In the genomic region with DNA sequence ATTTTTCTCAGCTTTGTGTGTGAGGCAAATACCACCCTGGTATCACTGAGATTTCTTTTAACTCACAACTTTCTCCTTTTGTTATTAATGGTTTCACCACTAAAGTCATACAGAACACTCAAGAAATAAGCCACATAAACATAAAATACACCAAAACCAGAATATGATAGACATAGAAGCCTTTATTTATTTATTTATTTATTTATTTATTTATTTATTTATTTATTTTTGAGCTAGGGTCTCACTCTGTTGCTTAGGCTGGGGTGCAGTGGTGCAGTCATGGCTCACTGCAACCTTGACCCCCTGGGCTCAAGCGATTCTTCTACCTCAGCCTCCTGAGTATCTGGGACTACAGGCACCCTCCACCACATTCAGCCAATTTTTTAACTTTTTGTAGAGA, we compare ENCODE assay signal across 34 cellular contexts.
"Had no signal": no experiment of that assay in that cellular context is flagged by ENCODE, and none has a peak within 500 bp of the region (broad histone marks: within the 10 kb centered on the region; RNA-seq: fewer than 3 reads in every experiment).

No MANE protein-coding gene starts in this region.

- H3K4me3 ChIP-seq: MG63 had no signal

- H3K9me3 ChIP-seq: MG63 had no signal

- H3K36me3 ChIP-seq: MG63 had no signal

- DNase-seq: Karpas-422, Kasumi-1, MG63, MM.1S, MV-4-11, NCI-H1048, NCI-H1092, NCI-H1092 treated with DMSO at 0.1 percent for 48 hours, NCI-H1105, NCI-H1105 treated with DMSO at 0.1 percent for 48 hours, NCI-H1417, NCI-H1417 treated with DMSO at 0.1 percent for 48 hours, NCI-H1436, NCI-H1436 treated with DMSO at 0.1 percent for 48 hours, NCI-H146, NCI-H1694, NCI-H1694 treated with DMSO at 0.1 percent for 48 hours, NCI-H187, NCI-H187 treated with DMSO at 0.1 percent for 48 hours, NCI-H1930, NCI-H2029, NCI-H2029 treated with DMSO at 0.1 percent for 48 hours, NCI-H2081, NCI-H2081 treated with DMSO at 0.1 percent for 48 hours, NCI-H2107, NCI-H2171, NCI-H2171 treated with DMSO at 0.1 percent for 48 hours, NCI-H2227 treated with DMSO at 0.1 percent for 48 hours, NCI-H226, NCI-H345, NCI-H446, NCI-H446 treated with DMSO at 0.1 percent for 48 hours, NCI-H510A, NCI-H510A treated with DMSO at 0.1 percent for 48 hours had no signal
